1 cellular context compared by ENCODE assay signal in genomic region chr16:57384248-57385070, GRCh38.
TF ChIP-seq lines count a peak whose summit lies in the region.

No MANE protein-coding gene starts in this region.

TF ChIP-seq in SK-N-SH, 30 proteins besides CTCF, POLR2A, EP300 and RAD21 (continued from another document):
- TF ChIP-seq ZBTB33 (IDR thresholded peaks at IDR 0.05; ENCODE audit: borderline replicate concordance, low read depth), result no peak
- no peak for TF ChIP-seq JUND (IDR thresholded peaks at IDR 0.05)
- no peak for TF ChIP-seq GABPA (IDR thresholded peaks at IDR 0.05; ENCODE audit: low read depth)
- TF ChIP-seq PBX3 (IDR thresholded peaks at IDR 0.05), result no peak
- no peak for TF ChIP-seq FOXM1 (IDR thresholded peaks at IDR 0.05; ENCODE audit: low read depth)
- no peak for TF ChIP-seq ELF1 (IDR thresholded peaks at IDR 0.05)
- no peak for TF ChIP-seq RCOR1 (IDR thresholded peaks at IDR 0.05; ENCODE audit: low read length)
- no peak for TF ChIP-seq TCF12 (IDR thresholded peaks at IDR 0.05)
- no peak for TF ChIP-seq MEF2A (IDR thresholded peaks at IDR 0.05; ENCODE audit: borderline replicate concordance, low read depth)
TF ChIP-seq in SK-N-SH: peak in this region for 0.
